Comparison of ENCODE assay signal across 37 cellular contexts in the genomic region with DNA sequence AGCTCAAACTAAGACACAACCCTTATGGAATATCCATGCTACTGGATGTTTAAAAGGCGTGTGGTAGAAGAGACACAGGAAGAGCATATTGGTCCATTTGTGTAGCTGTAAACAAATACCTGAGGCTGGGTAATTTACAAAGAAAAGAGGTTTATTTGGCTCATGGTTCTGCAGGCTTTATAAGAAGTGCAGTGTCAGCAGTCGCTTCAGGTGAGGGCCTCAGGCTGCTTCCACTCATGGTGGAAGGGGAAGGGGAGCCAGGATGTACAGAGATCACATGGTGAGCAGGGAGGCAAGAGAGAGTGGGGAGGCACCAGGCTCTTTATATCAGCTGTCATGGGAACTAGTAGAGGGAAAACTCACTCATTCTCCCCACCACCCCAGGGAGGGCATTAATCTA.
"Had no signal": no experiment of that assay in that cellular context is flagged by ENCODE, and none has a peak within 500 bp of the region (broad histone marks: within the 10 kb centered on the region; RNA-seq: fewer than 3 reads in every experiment).

No MANE protein-coding gene starts in this region.

- H3K9me3 Mint-ChIP-seq: activated B cell treated with CpG ODN at 0.5 μM for 24 hours; activated CD4-positive, alpha-beta memory T cell treated with anti-CD3 and anti-CD28 coated beads for 36 hours; activated CD4-positive, alpha-beta T cell treated with anti-CD3 and anti-CD28 coated beads, Interleukin-2, amount 10 ng/mL, durations not matched to agents 24 days and 14 days; activated CD8-positive, alpha-beta T cell treated with anti-CD3 and anti-CD28 coated beads for 36 hours; activated naive CD4-positive, alpha-beta T cell treated with anti-CD3 and anti-CD28 coated beads for 36 hours; activated naive CD8-positive, alpha-beta T cell treated with anti-CD3 and anti-CD28 coated beads for 36 hours; activated T-cell treated with anti-CD3 and anti-CD28 coated beads, Interleukin-2, amount 50 U/mL, for 4 hours; activated T-cell treated with anti-CD3 and anti-CD28 coated beads, Interleukin-2, amount 50 U/mL, for 72 hours; activated T-helper 1 cell treated with anti-CD3 and anti-CD28 coated beads, Interleukin-12 subunit alpha, Interleukin-12 subunit beta, Interleukin-2, Interleukin-4 antibody, amounts not matched to agents 30 ng/mL and 10 ng/mL and 1 ng/mL, durations not matched to agents 14 hours and 24 hours and 36 hours; activated T-helper 17 cell treated with anti-CD3 and anti-CD28 coated beads, Interleukin-2, amount 50 U/mL, for 72 hours; central memory CD8-positive, alpha-beta T cell; T-helper 1 cell treated with Interleukin-12 subunit alpha and Interleukin-12 subunit beta and Interleukin-4 antibody, amounts not matched to agents 30 μg/mL and 1 μg/mL, for 36 hours; T-helper 2 cell treated with Interferon-gamma antibody and Interleukin-4, amounts not matched to agents 5 μg/mL and 100 μg/mL, for 36 hours had no signal

- H3K27ac Mint-ChIP-seq: activated B cell treated with CpG ODN at 0.5 μM for 24 hours; activated CD4-positive, alpha-beta memory T cell treated with anti-CD3 and anti-CD28 coated beads for 36 hours; activated CD4-positive, alpha-beta T cell treated with anti-CD3 and anti-CD28 coated beads, Interleukin-2, amount 10 ng/mL, durations not matched to agents 24 days and 14 days; activated CD8-positive, alpha-beta T cell treated with anti-CD3 and anti-CD28 coated beads for 36 hours; activated naive CD4-positive, alpha-beta T cell treated with anti-CD3 and anti-CD28 coated beads for 36 hours; activated naive CD4-positive, alpha-beta T cell treated with anti-CD3 and anti-CD28 coated beads, Interleukin-2, amount 50 U/mL, for 72 hours; activated naive CD8-positive, alpha-beta T cell treated with anti-CD3 and anti-CD28 coated beads for 36 hours; activated T-cell treated with anti-CD3 and anti-CD28 coated beads, Interleukin-2, amount 50 U/mL, for 72 hours; activated T-helper 1 cell treated with anti-CD3 and anti-CD28 coated beads, Interleukin-12 subunit alpha, Interleukin-12 subunit beta, Interleukin-2, Interleukin-4 antibody, amounts not matched to agents 30 ng/mL and 10 ng/mL and 1 ng/mL, durations not matched to agents 14 hours and 24 hours and 36 hours; activated T-helper 17 cell treated with anti-CD3 and anti-CD28 coated beads, Interleukin-2, amount 50 U/mL, for 72 hours; brain; T-helper 1 cell treated with Interleukin-12 subunit alpha and Interleukin-12 subunit beta and Interleukin-4 antibody, amounts not matched to agents 30 μg/mL and 1 μg/mL, for 36 hours; T-helper 2 cell treated with Interferon-gamma antibody and Interleukin-4, amounts not matched to agents 5 μg/mL and 100 μg/mL, for 36 hours had no signal

- ATAC-seq: activated CD8-positive, alpha-beta T cell treated with anti-CD3 and anti-CD28 coated beads for 36 hours; activated naive CD4-positive, alpha-beta T cell treated with anti-CD3 and anti-CD28 coated beads, Interleukin-2, amount 50 U/mL, for 72 hours; activated T-cell treated with anti-CD3 and anti-CD28 coated beads, Interleukin-2, amount 50 U/mL, for 4 hours; activated T-cell treated with anti-CD3 and anti-CD28 coated beads, Interleukin-2, amount 50 U/mL, for 72 hours; activated T-helper 17 cell treated with anti-CD3 and anti-CD28 coated beads, Interleukin-2, amount 50 U/mL, for 72 hours had no signal

- H3K36me3 ChIP-seq: adrenal gland, cardiac muscle cell had no signal

- H3K27me3 Mint-ChIP-seq: activated B cell treated with CpG ODN at 0.5 μM for 24 hours; activated CD4-positive, alpha-beta memory T cell treated with anti-CD3 and anti-CD28 coated beads for 36 hours; activated CD4-positive, alpha-beta T cell treated with anti-CD3 and anti-CD28 coated beads, Interleukin-2, amount 10 ng/mL, durations not matched to agents 24 days and 14 days; activated naive CD8-positive, alpha-beta T cell treated with anti-CD3 and anti-CD28 coated beads for 36 hours had no signal

- H3K36me3 Mint-ChIP-seq: activated CD4-positive, alpha-beta memory T cell treated with anti-CD3 and anti-CD28 coated beads for 36 hours; activated naive CD4-positive, alpha-beta T cell treated with anti-CD3 and anti-CD28 coated beads, Interleukin-2, amount 50 U/mL, for 72 hours; activated naive CD8-positive, alpha-beta T cell treated with anti-CD3 and anti-CD28 coated beads for 36 hours; brain had no signal

- H3K4me1 Mint-ChIP-seq: activated B cell treated with CpG ODN at 0.5 μM for 24 hours; activated CD4-positive, alpha-beta T cell treated with anti-CD3 and anti-CD28 coated beads, Interleukin-2, amount 10 ng/mL, durations not matched to agents 24 days and 14 days; activated naive CD8-positive, alpha-beta T cell treated with anti-CD3 and anti-CD28 coated beads for 36 hours; activated T-helper 17 cell treated with anti-CD3 and anti-CD28 coated beads, Interleukin-2, amount 50 U/mL, for 72 hours; central memory CD8-positive, alpha-beta T cell had no signal

- DNase-seq: activated B cell treated with CpG ODN at 0.5 μM for 24 hours; activated CD4-positive, alpha-beta memory T cell treated with anti-CD3 and anti-CD28 coated beads for 36 hours; activated CD4-positive, alpha-beta T cell treated with anti-CD3 and anti-CD28 coated beads for 4 hours; activated CD4-positive, alpha-beta T cell treated with anti-CD3 and anti-CD28 coated beads, Interleukin-2, amount 10 ng/mL, durations not matched to agents 24 days and 14 days; activated CD4-positive, alpha-beta T cell treated with anti-CD3 and anti-CD28 coated beads, Interleukin-2, amount 50 U/mL, for 1 hour; activated CD4-positive, alpha-beta T cell treated with anti-CD3 and anti-CD28 coated beads, Interleukin-2, amount 50 U/mL, for 4 hours; activated CD4-positive, CD25-positive, alpha-beta regulatory T cell treated with anti-CD3 and anti-CD28 coated beads, Interleukin-2, amount 50 U/mL, for 72 hours; activated CD8-positive, alpha-beta memory T cell treated with anti-CD3 and anti-CD28 coated beads, Interleukin-2, amount 50 U/mL, for 4 hours; activated CD8-positive, alpha-beta T cell treated with anti-CD3 and anti-CD28 coated beads for 36 hours; activated effector memory CD4-positive, alpha-beta T cell treated with anti-CD3 and anti-CD28 coated beads, Interleukin-2, amount 50 U/mL, for 16 hours; activated gamma-delta T cell treated with Interleukin-2 at 50 U/mL for 16 hours; activated naive CD4-positive, alpha-beta T cell; activated naive CD4-positive, alpha-beta T cell treated with anti-CD3 and anti-CD28 coated beads for 36 hours; activated naive CD4-positive, alpha-beta T cell treated with anti-CD3 and anti-CD28 coated beads, Interleukin-2, amount 50 U/mL, for 16 hours; activated naive CD8-positive, alpha-beta T cell treated with anti-CD3 and anti-CD28 coated beads for 36 hours; activated T-cell treated with anti-CD3 and anti-CD28 coated beads for 4 hours; activated T-cell treated with anti-CD3 and anti-CD28 coated beads, Interleukin-2, amount 50 U/mL, for 1 hour; activated T-cell treated with anti-CD3 and anti-CD28 coated beads, Interleukin-2, amount 50 U/mL, for 4 hours; activated T-cell treated with anti-CD3 and anti-CD28 coated beads, Interleukin-2, amount 50 U/mL, for 72 hours; adrenal gland; amniotic stem cell; aorta; caudate nucleus; cerebellar nuclear complex; T-helper 2 cell; T-helper 9 cell had no signal

- H3K4me3 ChIP-seq: adrenal gland, cardiac muscle cell had no signal

- FAIRE-seq: bronchial epithelial cell, TTC549 had no signal

- H3K27me3 ChIP-seq: adrenal gland, cardiac muscle cell had no signal

- H3K27ac ChIP-seq: adrenal gland, cardiac muscle cell, VCaP had no signal

- H3K9me3 ChIP-seq: adrenal gland had no signal

- H3K4me3 Mint-ChIP-seq: activated B cell treated with CpG ODN at 0.5 μM for 24 hours; activated CD4-positive, alpha-beta memory T cell treated with anti-CD3 and anti-CD28 coated beads for 36 hours; activated CD4-positive, alpha-beta T cell treated with anti-CD3 and anti-CD28 coated beads, Interleukin-2, amount 10 ng/mL, durations not matched to agents 24 days and 14 days; activated CD8-positive, alpha-beta T cell treated with anti-CD3 and anti-CD28 coated beads for 36 hours; activated naive CD4-positive, alpha-beta T cell treated with anti-CD3 and anti-CD28 coated beads for 36 hours; activated naive CD8-positive, alpha-beta T cell treated with anti-CD3 and anti-CD28 coated beads for 36 hours; activated T-cell treated with anti-CD3 and anti-CD28 coated beads, Interleukin-2, amount 50 U/mL, for 4 hours; activated T-cell treated with anti-CD3 and anti-CD28 coated beads, Interleukin-2, amount 50 U/mL, for 72 hours; activated T-helper 1 cell treated with anti-CD3 and anti-CD28 coated beads, Interleukin-12 subunit alpha, Interleukin-12 subunit beta, Interleukin-2, Interleukin-4 antibody, amounts not matched to agents 30 ng/mL and 10 ng/mL and 1 ng/mL, durations not matched to agents 14 hours and 24 hours and 36 hours; activated T-helper 17 cell treated with anti-CD3 and anti-CD28 coated beads, Interleukin-2, amount 50 U/mL, for 72 hours; brain; central memory CD8-positive, alpha-beta T cell; T-helper 1 cell treated with Interleukin-12 subunit alpha and Interleukin-12 subunit beta and Interleukin-4 antibody, amounts not matched to agents 30 μg/mL and 1 μg/mL, for 36 hours; T-helper 2 cell treated with Interferon-gamma antibody and Interleukin-4, amounts not matched to agents 5 μg/mL and 100 μg/mL, for 36 hours had no signal
